Comparison of ENCODE assay signal across 1 cellular context in genomic region chr1:156122086-156122485, GRCh38.
TF ChIP-seq lines count a peak whose summit lies in the region.

No MANE protein-coding gene starts in this region.

TF ChIP-seq in A549, 52 proteins besides CTCF, POLR2A, EP300 and RAD21 (continued from another document):
- TF ChIP-seq ZFP36 (IDR thresholded peaks at IDR 0.05; ENCODE audit: borderline replicate concordance, partially characterized antibody), result no peak
